15 cellular contexts compared by ENCODE assay signal in genomic region chr5:14400611-14401010, GRCh38.
DNase-seq lines count a peak whose midpoint lies in the region; ATAC-seq and TF ChIP-seq lines count a peak whose summit lies in the region.
"Had no signal": no experiment of that assay in that cellular context is flagged by ENCODE, and none has a peak within 500 bp of the region (broad histone marks: within the 10 kb centered on the region; RNA-seq: fewer than 3 reads in every experiment).

No MANE protein-coding gene starts in this region.

- TF ChIP-seq CTCF in OCI-LY7 (conservative IDR thresholded peaks at IDR 0.05; ENCODE audit: low read length), result no peak
- TF ChIP-seq CTCF in WTC11 (IDR thresholded peaks at IDR 0.05), result no peak

- peaks cover 17% of the 10 kb centered on the region for H3K36me3 ChIP-seq in OCI-LY7 (ENCODE audit: insufficient read depth, low read length)
- H3K36me3 ChIP-seq in skeletal muscle satellite cell (ENCODE audit: insufficient read depth, low read length), result peaks cover 72% of the 10 kb centered on the region

- no peaks in the 10 kb centered on the region for H3K9me2 ChIP-seq in OCI-LY7 (ENCODE audit: insufficient read depth, low read length)

- H3K9ac ChIP-seq in skeletal muscle satellite cell (ENCODE audit: low read depth, low read length), result no peak overlapping the region
- H3K9ac ChIP-seq: KMS-11 had no signal

- H3K9me3 ChIP-seq in OCI-LY7 (ENCODE audit: low read length) (no peaks in the 10 kb centered on the region), skeletal muscle satellite cell (replicated peaks; ENCODE audit: low read length) (no peaks in the 10 kb centered on the region)
- H3K9me3 ChIP-seq: MG63 had no signal

- no peak for DNase-seq in OCI-LY7 (ENCODE audit: low spot score)
- no peak for DNase-seq in WTC11 (ENCODE audit: low spot score)
- peak; percentile 28 for DNase-seq in kidney tubule cell (ENCODE audit: low spot score)
- no peak for DNase-seq in CD1c-positive myeloid dendritic cell (ENCODE audit: extremely low spot score)
- no peak for DNase-seq in activated T-cell treated with anti-CD3 and anti-CD28 coated beads, Interleukin-2, amount 50 U/mL, for 24 hours
- DNase-seq: NCI-H1092 treated with DMSO at 0.1 percent for 48 hours, NCI-H1694, NCI-H2107, NCI-H526 treated with DMSO at 0.1 percent for 48 hours, OCI-M1 had no signal

- BruUV-seq in OCI-LY7 (replicated peaks; lab: Mats Ljungman, UMichigan), result TSS peak; percentile 41

- peak overlapping the region; percentile 61; the same call in 1 of the 2 replicates for H3K27ac Mint-ChIP-seq in WTC11
- no peak overlapping the region for H3K27ac Mint-ChIP-seq in activated T-cell treated with anti-CD3 and anti-CD28 coated beads, Interleukin-2, amount 50 U/mL, for 24 hours

- no peak overlapping the region for H3K4me3 Mint-ChIP-seq in WTC11
- no peak overlapping the region for H3K4me3 Mint-ChIP-seq in activated T-cell treated with anti-CD3 and anti-CD28 coated beads, Interleukin-2, amount 50 U/mL, for 24 hours

- H3K9me3 Mint-ChIP-seq in WTC11, result peaks cover 8% of the 10 kb centered on the region
- peaks cover 4% of the 10 kb centered on the region for H3K9me3 Mint-ChIP-seq in activated T-cell treated with anti-CD3 and anti-CD28 coated beads, Interleukin-2, amount 50 U/mL, for 24 hours

- CTCF ChIA-PET in OCI-LY7 (lab: Charles Lee; ENCODE audit: unreplicated experiment), result interaction anchor here (1.9 kb wide), 1 partner anchor 248 kb away, joined by 7 read pairs; no protein-coding TSS in a partner anchor
- CTCF ChIA-PET in WTC11 (lab: Charles Lee), result interaction anchor here (0.9 to 1.9 kb wide), 9 partner anchors 14 to 248 kb away, joined by 3 to 11 read pairs (median 3); no protein-coding TSS in a partner anchor

- POLR2A ChIA-PET in OCI-LY7 (lab: Charles Lee), result interaction anchor here (0.8 kb wide), 1 partner anchor 76 kb away, joined by 3 read pairs; no protein-coding TSS in a partner anchor
- POLR2A ChIA-PET in WTC11 (lab: Charles Lee), result no interaction called here

- no peak overlapping the region for H3K4me3 ChIP-seq in OCI-LY7 (ENCODE audit: low read depth, low read length, poor library complexity, severe bottlenecking)
- no peak overlapping the region for H3K4me3 ChIP-seq in skeletal muscle satellite cell (ENCODE audit: low read length)
- H3K4me3 ChIP-seq: MG63, SK-N-MC had no signal

- H3K79me2 ChIP-seq in OCI-LY7 (ENCODE audit: insufficient read depth, low read depth, low read length), result no peaks in the 10 kb centered on the region

- H2AFZ ChIP-seq in OCI-LY7 (ENCODE audit: low read length), result no peak overlapping the region

- no peaks in the 10 kb centered on the region for H3K27me3 ChIP-seq in skeletal muscle satellite cell (ENCODE audit: control insufficient read depth, insufficient read depth, low read length)
- H3K27me3 ChIP-seq: MG63 had no signal

- no peaks in the 10 kb centered on the region for H4K20me1 ChIP-seq in OCI-LY7 (ENCODE audit: insufficient read depth, low read length)

- H3K4me2 ChIP-seq in OCI-LY7 (ENCODE audit: low read length), result no peak overlapping the region
- peak overlapping the region; percentile 9 for H3K4me2 ChIP-seq in skeletal muscle satellite cell (ENCODE audit: low read length)
- H3K4me2 ChIP-seq: KMS-11 had no signal

- no peak overlapping the region for H3K27ac ChIP-seq in OCI-LY7 (ENCODE audit: low read depth, low read length, poor library complexity, severe bottlenecking)
- H3K27ac ChIP-seq: KMS-11, SK-N-MC had no signal

- peaks cover 13% of the 10 kb centered on the region for H3K4me1 Mint-ChIP-seq in WTC11
- peaks cover 21% of the 10 kb centered on the region for H3K4me1 Mint-ChIP-seq in activated T-cell treated with anti-CD3 and anti-CD28 coated beads, Interleukin-2, amount 50 U/mL, for 24 hours (ENCODE audit: low read depth)

- ATAC-seq in WTC11 (no peak), GM21526 (IDR thresholded peaks at IDR 0.05; ENCODE audit: low FRiP score, unreplicated experiment) (no peak)

- peaks cover 39% of the 10 kb centered on the region for H3K36me3 Mint-ChIP-seq in WTC11
- no peaks in the 10 kb centered on the region for H3K36me3 Mint-ChIP-seq in activated T-cell treated with anti-CD3 and anti-CD28 coated beads, Interleukin-2, amount 50 U/mL, for 24 hours (ENCODE audit: low read depth)

- intact Hi-C loops in OCI-LY7 (cut with micrococcal nuclease; ENCODE audit: unreplicated experiment), result no loop called here

- H3K4me1 ChIP-seq in OCI-LY7 (ENCODE audit: insufficient read depth, low read length, poor library complexity, severe bottlenecking) (no peaks in the 10 kb centered on the region), skeletal muscle satellite cell (ENCODE audit: control insufficient read depth, insufficient read depth, low read length) (peaks cover 58% of the 10 kb centered on the region)

- H3K27me3 Mint-ChIP-seq in WTC11 (ENCODE audit: low read depth), result no peaks in the 10 kb centered on the region
- no peaks in the 10 kb centered on the region for H3K27me3 Mint-ChIP-seq in activated T-cell treated with anti-CD3 and anti-CD28 coated beads, Interleukin-2, amount 50 U/mL, for 24 hours

TF ChIP-seq in WTC11, 78 proteins besides CTCF, POLR2A, EP300 and RAD21:
- TF ChIP-seq ZNF317 (CRISPR knock-in tag; IDR thresholded peaks at IDR 0.05; ENCODE audit: borderline replicate concordance, low read depth) (no peak), SMAD4 (CRISPR knock-in tag; IDR thresholded peaks at IDR 0.05) (no peak), NR2C2 (CRISPR knock-in tag; IDR thresholded peaks at IDR 0.05) (no peak), ZNF532 (CRISPR knock-in tag; IDR thresholded peaks at IDR 0.05; ENCODE audit: borderline replicate concordance) (no peak), TP53 (CRISPR knock-in tag; IDR thresholded peaks at IDR 0.05) (no peak), NFYB (CRISPR knock-in tag; conservative IDR thresholded peaks at IDR 0.05; ENCODE audit: low read depth) (no peak), ZBTB43 (CRISPR knock-in tag; IDR thresholded peaks at IDR 0.05) (no peak), CDX4 (CRISPR knock-in tag; IDR thresholded peaks at IDR 0.05; ENCODE audit: borderline replicate concordance) (no peak), ZNF138 (CRISPR knock-in tag; conservative IDR thresholded peaks at IDR 0.05) (no peak), NFE2L1 (CRISPR knock-in tag; IDR thresholded peaks at IDR 0.05) (no peak), JAZF1 (CRISPR knock-in tag; IDR thresholded peaks at IDR 0.05) (no peak), MLX (CRISPR knock-in tag; IDR thresholded peaks at IDR 0.05) (no peak), PRRX2 (CRISPR knock-in tag; IDR thresholded peaks at IDR 0.05) (no peak)
